Comparison of ENCODE assay signal across 10 cellular contexts in the genomic region with DNA sequence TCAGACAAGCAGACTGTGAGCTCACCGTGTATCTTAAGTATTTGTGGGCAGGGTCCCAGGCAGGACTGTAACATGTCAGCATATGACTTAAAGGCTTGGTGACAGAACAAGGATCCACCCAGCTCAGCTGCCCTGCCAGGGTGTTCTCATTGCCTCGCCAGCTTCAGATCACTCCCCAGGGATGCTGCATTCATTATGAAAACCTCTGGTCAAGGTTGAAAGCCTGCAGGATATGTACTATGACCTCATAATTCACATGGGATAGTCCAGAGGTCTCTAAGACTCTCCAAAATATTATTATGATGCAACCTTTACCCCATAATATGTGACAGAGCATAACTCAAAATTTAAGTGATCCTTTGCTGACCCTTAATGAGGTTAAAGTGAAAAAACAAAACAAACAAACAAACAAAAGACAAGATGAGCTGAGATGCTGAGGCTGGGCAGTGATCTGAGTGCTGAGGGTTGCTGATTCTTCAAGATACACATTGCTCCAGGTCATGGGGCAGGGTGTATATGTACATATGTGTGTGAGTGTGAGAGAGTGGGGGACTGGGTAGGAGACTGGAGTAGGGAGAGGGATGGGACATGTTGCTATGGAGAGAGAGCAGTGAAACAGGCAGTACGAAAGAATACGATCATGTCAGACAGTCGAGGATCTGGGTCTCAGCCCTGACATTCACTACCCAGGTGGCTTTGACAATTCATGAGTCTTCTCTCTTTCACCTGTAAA.
A peak's percentile ranks its signal among the peaks of the same experiment; 100 is the strongest.
DNase-seq lines count a peak whose midpoint lies in the region; ATAC-seq, FAIRE-seq and TF ChIP-seq lines count a peak whose summit lies in the region.
"Had no signal": no experiment of that assay in that cellular context is flagged by ENCODE, and none has a peak within 500 bp of the region (broad histone marks: within the 10 kb centered on the region; RNA-seq: fewer than 3 reads in every experiment).

No MANE protein-coding gene starts in this region.

- POLR2A ChIA-PET in activated CD8-positive, alpha-beta T cell treated with anti-CD3 and anti-CD28 coated beads for 36 hours (lab: Charles Lee) = no interaction called here
- POLR2A ChIA-PET in HepG2 (lab: Yijun Ruan, JAX) = no interaction called here

- H3K9ac ChIP-seq in HepG2 (ENCODE audit: insufficient read depth, low read depth, low read length) = no peak overlapping the region

- TF ChIP-seq EP300 in HepG2 (IDR thresholded peaks at IDR 0.05; ENCODE audit: low read depth in 2 of 2, low read length in 2 of 2) (no peak), HepG2 (CRISPR knock-in tag; IDR thresholded peaks at IDR 0.05; ENCODE audit: borderline replicate concordance) (no peak), ovary (IDR thresholded peaks at IDR 0.05) (no peak)

- H3K27me3 ChIP-seq in HepG2 (ENCODE audit: control insufficient read depth in 1 of 2, insufficient read depth in 2 of 2, low read length in 2 of 2) (no peaks in the 10 kb centered on the region), ovary (no peaks in the 10 kb centered on the region)

- H3K79me2 ChIP-seq in HepG2 (ENCODE audit: insufficient read depth, low read length) = no peaks in the 10 kb centered on the region

- TF ChIP-seq CTCF in activated CD8-positive, alpha-beta T cell treated with anti-CD3 and anti-CD28 coated beads for 36 hours (IDR thresholded peaks at IDR 0.05) = no peak
- no peak for TF ChIP-seq CTCF in HepG2 (CRISPR knock-in tag; IDR thresholded peaks at IDR 0.05)
- no peak for TF ChIP-seq CTCF in ovary (IDR thresholded peaks at IDR 0.05)

- H3K27ac ChIP-seq in HepG2 (ENCODE audit: extremely low read length, insufficient read depth, low read length) = no peak overlapping the region
- H3K27ac ChIP-seq in ovary = no peak overlapping the region

- H3K4me1 ChIP-seq in HepG2 (ENCODE audit: insufficient read depth, low read length) (no peaks in the 10 kb centered on the region), ovary (ENCODE audit: insufficient read depth) (no peaks in the 10 kb centered on the region)

- TF ChIP-seq POLR2A in HepG2 (IDR thresholded peaks at IDR 0.05; ENCODE audit: insufficient read depth in 1 of 2, low read depth in 2 of 2, low read length in 2 of 2) = no peak
- TF ChIP-seq POLR2A in ovary (IDR thresholded peaks at IDR 0.05) = no peak

- H3K36me3 ChIP-seq in HepG2 (replicated peaks in 1 of 2; ENCODE audit: control insufficient read depth in 1 of 2, insufficient read depth in 2 of 2, low read length in 2 of 2) (no peaks in the 10 kb centered on the region), ovary (no peaks in the 10 kb centered on the region)

- WGBS in HepG2 (ENCODE audit: low lambda C conversion rate) = 37% methylated on average over 5 of the region's 5 CpGs
- 68 to 74% (median 73%) methylated on average over 5 of the region's 5 CpGs for WGBS in ovary, 3 donors

- in situ Hi-C loops in HepG2 (cut with HindIII; ENCODE audit: extremely low pct_ligation_motif_present, low pct_unique_long_range_greater_than_20kb) = no loop called here

- H2AFZ ChIP-seq in HepG2 (ENCODE audit: low read length) = no peak overlapping the region

- no peaks in the 10 kb centered on the region for H4K20me1 ChIP-seq in HepG2 (ENCODE audit: insufficient read depth, low read length)

- peaks cover 1% of the 10 kb centered on the region for H3K36me3 Mint-ChIP-seq in activated CD8-positive, alpha-beta T cell treated with anti-CD3 and anti-CD28 coated beads for 36 hours (ENCODE audit: low read depth)

- peaks cover 9% of the 10 kb centered on the region for H3K27me3 Mint-ChIP-seq in activated CD8-positive, alpha-beta T cell treated with anti-CD3 and anti-CD28 coated beads for 36 hours

- H3K9me3 ChIP-seq in HepG2 (ENCODE audit: low read length) (no peaks in the 10 kb centered on the region), ovary (no peaks in the 10 kb centered on the region)

- no peak for TF ChIP-seq RAD21 in HepG2 (CRISPR knock-in tag; IDR thresholded peaks at IDR 0.05)

- no peak for DNase-seq in activated CD8-positive, alpha-beta T cell treated with anti-CD3 and anti-CD28 coated beads for 36 hours
- DNase-seq in HepG2 (ENCODE audit: low spot score) (no peak), HT-29 (ENCODE audit: low spot score) (no peak), NCI-H1105 (lab: John Stamatoyannopoulos, UW) (no peak), NCI-H187 (lab: John Stamatoyannopoulos, UW) (no peak), ovary (no peak)
- DNase-seq: NCI-H446 had no signal

- no peak for FAIRE-seq in HepG2 (lab: Jason Lieb, UNC)

- no peak overlapping the region for H3K4me2 ChIP-seq in HepG2 (ENCODE audit: low read depth, low read length)

- intact Hi-C loops in activated CD8-positive, alpha-beta T cell treated with anti-CD3 and anti-CD28 coated beads for 36 hours (cut with micrococcal nuclease) = no loop called here
- intact Hi-C loops in HepG2 (cut with micrococcal nuclease; ENCODE audit: unreplicated experiment) = loop anchor here (10.0 kb wide), 1 partner anchor 546 kb away; no protein-coding TSS in a partner anchor
- intact Hi-C loops in ovary (cut with DNase I) = no loop called here

- peak; percentile 32 for ATAC-seq in GM18499 (IDR thresholded peaks at IDR 0.05; ENCODE audit: insufficient read depth, unreplicated experiment)
- ATAC-seq in HG02623 (IDR thresholded peaks at IDR 0.05; ENCODE audit: unreplicated experiment) = peak; percentile 36
- ATAC-seq in activated CD8-positive, alpha-beta T cell treated with anti-CD3 and anti-CD28 coated beads for 36 hours = no peak
- ATAC-seq in HepG2 = no peak

- peaks cover 3% of the 10 kb centered on the region for H3K9me3 Mint-ChIP-seq in activated CD8-positive, alpha-beta T cell treated with anti-CD3 and anti-CD28 coated beads for 36 hours
- H3K9me3 Mint-ChIP-seq: stimulated activated naive CD8-positive, alpha-beta T cell treated with anti-CD3 and anti-CD28 coated beads, Interleukin-15, amount 100 ng/mL, for 72 hours had no signal

- H3K4me3 Mint-ChIP-seq in activated CD8-positive, alpha-beta T cell treated with anti-CD3 and anti-CD28 coated beads for 36 hours = no peak overlapping the region

- no peak overlapping the region for H3K4me3 ChIP-seq in HepG2 (replicated peaks in 1 of 3; ENCODE audit: insufficient read depth in 1 of 3, low read depth in 2 of 3, low read length in 3 of 3)
- H3K4me3 ChIP-seq in ovary = no peak overlapping the region

- CTCF ChIA-PET in activated CD8-positive, alpha-beta T cell treated with anti-CD3 and anti-CD28 coated beads for 36 hours (lab: Charles Lee) = interaction anchor here (0.8 to 1.5 kb wide), 4 partner anchors 10 to 99 kb away, joined by 3 to 4 read pairs (median 3); partner anchors contain the start of gene DUSP10
- CTCF ChIA-PET in HepG2 (lab: Yijun Ruan, JAX; ENCODE audit: low intra/inter-chr PET ratio, low total read pairs) = no interaction called here

- BruUV-seq in HepG2 (replicated peaks; lab: Mats Ljungman, UMichigan) = no TSS peak

- H3K27ac Mint-ChIP-seq in activated CD8-positive, alpha-beta T cell treated with anti-CD3 and anti-CD28 coated beads for 36 hours = peak overlapping the region; percentile 80

- H3K4me1 Mint-ChIP-seq in activated CD8-positive, alpha-beta T cell treated with anti-CD3 and anti-CD28 coated beads for 36 hours (ENCODE audit: low read depth) = peaks cover 36% of the 10 kb centered on the region

TF ChIP-seq in HepG2, 621 proteins besides CTCF, POLR2A, EP300 and RAD21:
- no peak for TF ChIP-seq FOSL2 (CRISPR knock-in tag; IDR thresholded peaks at IDR 0.05)
- peak; percentile 27; the same call in 1 of the 2 replicates for TF ChIP-seq CEBPB (IDR thresholded peaks at IDR 0.05; ENCODE audit: borderline replicate concordance, low read depth, low read length)
- peak; percentile 70 for TF ChIP-seq ATF7 (IDR thresholded peaks at IDR 0.05)
- no peak for TF ChIP-seq ATF7 (CRISPR knock-in tag; IDR thresholded peaks at IDR 0.05)
- no peak for TF ChIP-seq ZBTB2 (CRISPR knock-in tag; IDR thresholded peaks at IDR 0.05; ENCODE audit: low read depth)
- no peak for TF ChIP-seq ZNF577 (CRISPR knock-in tag; IDR thresholded peaks at IDR 0.05; ENCODE audit: borderline replicate concordance, low read depth)
- TF ChIP-seq ZFP41 (CRISPR knock-in tag; IDR thresholded peaks at IDR 0.05; ENCODE audit: borderline replicate concordance) = no peak
- no peak for TF ChIP-seq ADNP (CRISPR knock-in tag; IDR thresholded peaks at IDR 0.05)

Comparison
In these comparisons a context has a peak if more than half of its experiments do, and no peak if none do; other contexts are left out.
1. ATAC-seq: peak in GM18499 (single experiment) and HG02623 (single experiment); none in activated CD8-positive, alpha-beta T cell treated with anti-CD3 and anti-CD28 coated beads for 36 hours (single experiment) and HepG2 (single experiment).